Comparison of ENCODE assay signal across 18 cellular contexts in the genomic region with DNA sequence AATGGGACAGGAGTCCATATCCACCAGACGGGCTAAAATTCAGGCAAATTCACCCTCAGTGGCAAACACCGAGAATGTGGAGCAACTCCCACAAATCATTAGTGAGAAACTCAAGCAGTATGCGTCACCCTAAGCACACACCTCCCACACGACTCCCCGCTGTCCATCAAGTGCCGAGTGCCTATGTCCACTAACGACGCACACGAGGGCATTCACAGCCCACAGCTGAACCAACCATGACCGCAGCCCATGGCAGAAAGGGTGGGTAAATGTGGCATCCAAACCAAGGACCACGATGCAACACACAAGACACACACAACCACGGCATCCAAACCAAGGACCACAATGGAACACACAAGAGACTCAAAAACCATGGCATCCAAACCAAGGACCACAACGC. TPM values are rescaled to one million over a fixed set of nuclear protein-coding genes. Genes with fewer than 3 reads are reported as not detected.
DNase-seq lines count a peak whose midpoint lies in the region; ATAC-seq, FAIRE-seq and TF ChIP-seq lines count a peak whose summit lies in the region.
"Had no signal": no experiment of that assay in that cellular context is flagged by ENCODE, and none has a peak within 500 bp of the region (broad histone marks: within the 10 kb centered on the region; RNA-seq: fewer than 3 reads in every experiment).

No MANE protein-coding gene starts in this region.

- H2BK12ac ChIP-seq in H1 (ENCODE audit: low read depth, low read length) (no peak overlapping the region), trophoblast cell (ENCODE audit: low read length) (no peak overlapping the region)

- no peak overlapping the region; the same call in 1 of the 2 replicates for H4K8ac ChIP-seq in H1 (ENCODE audit: extremely low read depth, insufficient read depth, low read length)
- no peak overlapping the region for H4K8ac ChIP-seq in trophoblast cell (ENCODE audit: low read depth, low read length)

- ATAC-seq in GM21528 (IDR thresholded peaks at IDR 0.05; ENCODE audit: low FRiP score, unreplicated experiment) (no peak), GM21515 (IDR thresholded peaks at IDR 0.05; ENCODE audit: unreplicated experiment) (no peak)

- CTCF ChIA-PET in PC-9 (lab: Charles Lee) = no interaction called here
- CTCF ChIA-PET in H1 (lab: Charles Lee; ENCODE audit: partially characterized antibody) = no interaction called here

- H3K9me2 ChIP-seq in PC-9 (ENCODE audit: insufficient read depth) = no peaks in the 10 kb centered on the region

- H4K91ac ChIP-seq in H1 (replicated peaks; ENCODE audit: insufficient read length, low read length) (no peak overlapping the region), trophoblast cell (ENCODE audit: low read depth, low read length) (no peak overlapping the region)

- H3K14ac ChIP-seq in H1 (ENCODE audit: insufficient read length) (no peak overlapping the region), trophoblast cell (ENCODE audit: low read length) (no peak overlapping the region)

- TSS peak; percentile 27 for BruUV-seq in PC-9 (replicated peaks; lab: Mats Ljungman, UMichigan)

- H3K27me3 ChIP-seq in PC-9 (ENCODE audit: insufficient read depth, low read depth) = no peaks in the 10 kb centered on the region
- no peaks in the 10 kb centered on the region for H3K27me3 ChIP-seq in H1 (replicated peaks in 1 of 4; ENCODE audit: control insufficient read depth in 3 of 4, extremely low read depth in 1 of 4, insufficient read depth in 3 of 4, low read length in 3 of 4)
- no peaks in the 10 kb centered on the region for H3K27me3 ChIP-seq in trophoblast cell (ENCODE audit: insufficient read depth, low read length)

- no peak overlapping the region for H2BK15ac ChIP-seq in H1 (ENCODE audit: low read length)

- no peak overlapping the region for H3K18ac ChIP-seq in H1 (ENCODE audit: extremely low read depth, low read length)
- no peak overlapping the region for H3K18ac ChIP-seq in trophoblast cell (ENCODE audit: low read length)

- intact Hi-C loops in PC-9 (cut with micrococcal nuclease; ENCODE audit: unreplicated experiment) = no loop called here

- H3K9ac ChIP-seq in H1 (replicated peaks in 1 of 4; ENCODE audit: extremely low read depth in 1 of 4, low read depth in 3 of 4, low read length in 3 of 4) (no peak overlapping the region), trophoblast cell (ENCODE audit: low read length) (no peak overlapping the region)

- no peak overlapping the region for H3K23ac ChIP-seq in H1 (ENCODE audit: insufficient read length)
- no peak overlapping the region for H3K23ac ChIP-seq in trophoblast cell (ENCODE audit: low read length)

- H2AK5ac ChIP-seq in H1 (ENCODE audit: low read depth, low read length) (0 out of 2 replicates have a peak overlapping the region, but pooled peaks have one; percentile 34), trophoblast cell (ENCODE audit: low read length) (no peak overlapping the region)

- H2BK5ac ChIP-seq in H1 (ENCODE audit: low read depth, low read length) (no peak overlapping the region), trophoblast cell (ENCODE audit: low read depth, low read length, poor library complexity) (no peak overlapping the region)

- H4K20me1 ChIP-seq in PC-9 (ENCODE audit: insufficient read depth) = peaks cover 4% of the 10 kb centered on the region; the same call in 1 of the 2 replicates
- H4K20me1 ChIP-seq in H1 (replicated peaks in 1 of 2; ENCODE audit: control insufficient read depth in 1 of 2, insufficient read depth in 2 of 2, low read length in 2 of 2) = peaks cover 0 to 24% of the 10 kb centered on the region in 2 experiments

- no peak for TF ChIP-seq RAD21 in H1 (IDR thresholded peaks at IDR 0.05 in 1 of 2, conservative IDR thresholded peaks at IDR 0.05 in 1 of 2; ENCODE audit: low read depth in 2 of 2, low read length in 2 of 2)

- no peaks in the 10 kb centered on the region for H3K79me2 ChIP-seq in PC-9 (ENCODE audit: low read depth)
- H3K79me2 ChIP-seq in H1 (ENCODE audit: control insufficient read depth in 1 of 2, insufficient read depth in 2 of 2, low read length in 2 of 2) = peaks cover 17 to 33% of the 10 kb centered on the region in 2 experiments
- H3K79me2 ChIP-seq in trophoblast cell (ENCODE audit: control insufficient read depth, insufficient read depth, low read length, poor library complexity) = no peaks in the 10 kb centered on the region

- no peak for TF ChIP-seq CTCF in PC-9 (conservative IDR thresholded peaks at IDR 0.05)
- no peak for TF ChIP-seq CTCF in H1 (IDR thresholded peaks at IDR 0.05; ENCODE audit: control extremely low read depth in 1 of 3, insufficient read depth in 1 of 3, low read depth in 1 of 3, low read length in 3 of 3)

- no peak overlapping the region for H3K4me3 ChIP-seq in PC-9
- no peak overlapping the region for H3K4me3 ChIP-seq in H1 (ENCODE audit: extremely low read depth in 1 of 4, insufficient read depth in 2 of 4, low read depth in 3 of 4, low read length in 4 of 4)
- H3K4me3 ChIP-seq in trophoblast cell (ENCODE audit: low read depth, low read length) = peak overlapping the region; percentile 27

- no peak overlapping the region for H3K27ac ChIP-seq in PC-9
- H3K27ac ChIP-seq in H1 (ENCODE audit: low read depth, low read length) = no peak overlapping the region
- no peak overlapping the region for H3K27ac ChIP-seq in trophoblast cell (ENCODE audit: low read depth, low read length)
- H3K27ac ChIP-seq: C4-2B had no signal

- no peak overlapping the region for H4K12ac ChIP-seq in trophoblast cell (ENCODE audit: low read depth, low read length)

- H3K56ac ChIP-seq in H1 (replicated peaks; ENCODE audit: insufficient read length, low read depth, low read length) = no peak overlapping the region

- H2AFZ ChIP-seq in PC-9 = no peak overlapping the region
- H2AFZ ChIP-seq in H1 (ENCODE audit: low read length) = no peak overlapping the region
- no peak overlapping the region for H2AFZ ChIP-seq in trophoblast cell (ENCODE audit: insufficient read depth, low read length, poor library complexity)

- POLR2A ChIA-PET in PC-9 (lab: Charles Lee; ENCODE audit: unreplicated experiment) (no interaction called here), H1 (lab: Charles Lee; ENCODE audit: partially characterized antibody) (no interaction called here)

- H3K36me3 ChIP-seq in PC-9 (ENCODE audit: low read depth) (peaks cover 8% of the 10 kb centered on the region; the same call in 1 of the 2 replicates), H1 (ENCODE audit: control insufficient read depth in 2 of 4, insufficient read depth in 4 of 4, low read length in 3 of 4) (peaks cover 24 to 73% (median 49%) of the 10 kb centered on the region in 4 experiments), trophoblast cell (ENCODE audit: control insufficient read depth in 1 of 2, insufficient read depth in 2 of 2, low read length in 2 of 2) (peaks cover 63 to 65% of the 10 kb centered on the region in 2 experiments)

- peaks cover 4% of the 10 kb centered on the region; the same call in 1 of the 2 replicates for H3K23me2 ChIP-seq in H1 (ENCODE audit: low read depth, low read length)

- no peak for TF ChIP-seq POLR2A in H1 (IDR thresholded peaks at IDR 0.05; ENCODE audit: control extremely low read depth in 1 of 2, low read depth in 2 of 2, low read length in 2 of 2)

- no peak overlapping the region for H3K4ac ChIP-seq in H1 (replicated peaks; ENCODE audit: insufficient read length, low read depth, low read length)
- no peak overlapping the region for H3K4ac ChIP-seq in trophoblast cell (ENCODE audit: low read depth, low read length)

- no peak overlapping the region for H3K4me2 ChIP-seq in PC-9
- no peak overlapping the region for H3K4me2 ChIP-seq in H1 (ENCODE audit: insufficient read depth in 1 of 2, low read depth in 2 of 2, low read length in 2 of 2)
- no peak overlapping the region for H3K4me2 ChIP-seq in trophoblast cell (ENCODE audit: low read length)

- H2BK20ac ChIP-seq in H1 (ENCODE audit: low read length) = no peak overlapping the region

- no peaks in the 10 kb centered on the region for H3F3A ChIP-seq in PC-9 (ENCODE audit: insufficient read depth, low read depth)

- H3K79me1 ChIP-seq in H1 (ENCODE audit: low read depth, low read length) = peaks cover 12% of the 10 kb centered on the region
- H3K79me1 ChIP-seq in trophoblast cell (ENCODE audit: low read length) = no peaks in the 10 kb centered on the region

- H2BK120ac ChIP-seq in H1 (replicated peaks; ENCODE audit: low read depth, low read length) (no peak overlapping the region), trophoblast cell (ENCODE audit: insufficient read depth, low read length, poor library complexity) (no peak overlapping the region)

- TF ChIP-seq EP300 in H1 (IDR thresholded peaks at IDR 0.05; ENCODE audit: borderline replicate concordance in 1 of 2, low read depth in 2 of 2, low read length in 2 of 2) = no peak

- no peak for FAIRE-seq in H1 (lab: Jason Lieb, UNC)
- FAIRE-seq: A204.1, D721Med, G401.6, GM12892, GM18507 had no signal

- no peak overlapping the region for H4K5ac ChIP-seq in H1 (ENCODE audit: insufficient read length, low read depth, low read length)

- H3K9me3 ChIP-seq in PC-9 (ENCODE audit: insufficient read depth, low read depth) (no peaks in the 10 kb centered on the region), H1 (ENCODE audit: insufficient read depth in 2 of 2, low read depth in 1 of 2, low read length in 1 of 2) (peaks cover 8 to 14% of the 10 kb centered on the region in 2 experiments; a peak in 3 of 4 replicates), trophoblast cell (ENCODE audit: insufficient read depth, low read depth, low read length) (peaks cover 3% of the 10 kb centered on the region)
- H3K9me3 ChIP-seq: Caco-2 had no signal

- H3K4me1 ChIP-seq in PC-9 (replicated peaks; ENCODE audit: insufficient read depth) = no peaks in the 10 kb centered on the region
- H3K4me1 ChIP-seq in H1 (replicated peaks in 1 of 4; ENCODE audit: control insufficient read depth in 3 of 4, insufficient read depth in 4 of 4, low read length in 3 of 4) = no peaks in the 10 kb centered on the region
- H3K4me1 ChIP-seq in trophoblast cell (ENCODE audit: control insufficient read depth in 1 of 2, insufficient read depth in 2 of 2, low read length in 2 of 2) = no peaks in the 10 kb centered on the region
- H3K4me1 ChIP-seq: Caco-2 had no signal

- DNase-seq in PC-9 (no peak), H1 (ENCODE audit: low read depth in 1 of 2, low spot score in 2 of 2) (no peak), trophoblast cell (no peak), activated gamma-delta T cell (lab: John Stamatoyannopoulos, UW) (no peak)
- no peak for DNase-seq in activated naive CD4-positive, alpha-beta T cell treated with Interleukin-2 at 50 U/mL for 16 hours
- DNase-seq: AML-193; Caco-2; CD4-positive, alpha-beta T cell; GOT3; H9 had no signal

- 96% methylated on average over 13 of the region's 13 CpGs; no CpG with 5 or more reads in 1 of the 2 experiments for WGBS in H1 (ENCODE audit: extremely low coverage in 1 of 2, insufficient coverage in 1 of 2, insufficient read length in 1 of 2, insufficient replicate concordance in 2 of 2, low coverage in 1 of 2, low lambda C conversion rate in 2 of 2, missing lambda C conversion rate in 1 of 2), 2 experiments
- WGBS in trophoblast cell (ENCODE audit: extremely low coverage, insufficient coverage, insufficient read length) = no CpG with 5 or more reads among the region's 13 CpGs

RNA-seq across cellular contexts. Expression of a gene that starts 22.0 kb away (rescaled TPM):
- total RNA-seq in PC-9 (2021) = 23.3 and 25.2 TPM in 2 replicates
- 45.7 and 48.3 TPM in 2 replicates for total RNA-seq in H1 (2021; fragmentation: NEBNext Ultra II Directional; extraction: Animal tissue kit (Norgen Biotek cat#: 25700))
- polyA plus RNA-seq in H1 (2011; rRNA removed) = 30.3 and 53.1 TPM in 2 replicates
- polyA plus RNA-seq in H1 (2011; cell fraction: cytosol; rRNA removed) = 23.4 TPM
- 73.3 TPM for polyA plus RNA-seq in H1 (2011; cell fraction: nucleus; rRNA removed)
- 44.7 to 62.6 TPM (median 54.6 TPM) in 4 replicates for polyA plus RNA-seq in H1 (2012, experiment 1 of 2)
- polyA plus RNA-seq in H1 (2012, experiment 2 of 2) = 23.4 TPM
- 29.9 TPM for polyA plus RNA-seq in H1 (2013, experiment 1 of 2)
- polyA plus RNA-seq in H1 (2013, experiment 2 of 2) = 30.9 TPM
- 72.4 and 80.0 TPM in 2 replicates for polyA minus RNA-seq in H1 (2011; rRNA and poly(A)+ RNA removed)
- 28.2 TPM for polyA minus RNA-seq in H1 (2011; cell fraction: cytosol; rRNA and poly(A)+ RNA removed)
- polyA minus RNA-seq in H1 (2011; cell fraction: nucleus; rRNA and poly(A)+ RNA removed) = 54.0 TPM
- 38.2 and 39.1 TPM in 2 replicates for polyA plus RNA-seq in trophoblast cell (2013)

RNA-seq across cellular contexts. Expression of a gene that starts 31.4 kb away (rescaled TPM):
- total RNA-seq in PC-9 (2021) = 143 and 146 TPM in 2 replicates
- 98.6 and 101 TPM in 2 replicates for total RNA-seq in H1 (2021; fragmentation: NEBNext Ultra II Directional; extraction: Animal tissue kit (Norgen Biotek cat#: 25700))
- polyA plus RNA-seq in H1 (2011; rRNA removed) = 195 and 326 TPM in 2 replicates
- polyA plus RNA-seq in H1 (2011; cell fraction: cytosol; rRNA removed) = 162 TPM
- 254 TPM for polyA plus RNA-seq in H1 (2011; cell fraction: nucleus; rRNA removed)
- 91.4 to 160 TPM (median 142 TPM) in 4 replicates for polyA plus RNA-seq in H1 (2012, experiment 1 of 2)
- 177 TPM for polyA plus RNA-seq in H1 (2012, experiment 2 of 2)
- polyA plus RNA-seq in H1 (2013, experiment 1 of 2) = 85.7 TPM
- 84.2 TPM for polyA plus RNA-seq in H1 (2013, experiment 2 of 2)
- 63.2 and 112 TPM in 2 replicates for polyA minus RNA-seq in H1 (2011; rRNA and poly(A)+ RNA removed)
- 56.9 TPM for polyA minus RNA-seq in H1 (2011; cell fraction: cytosol; rRNA and poly(A)+ RNA removed)
- 43.8 TPM for polyA minus RNA-seq in H1 (2011; cell fraction: nucleus; rRNA and poly(A)+ RNA removed)
- 6.2 and 6.9 TPM in 2 replicates for polyA plus RNA-seq in trophoblast cell (2013)
